In genomic region chr6:160696884-160697283, GRCh38 we compare ENCODE assay signal across 6 cellular contexts. TPM values are rescaled to one million over a fixed set of nuclear protein-coding genes. Genes with fewer than 3 reads are reported as not detected.
"Had no signal": no experiment of that assay in that cellular context is flagged by ENCODE, and none has a peak within 500 bp of the region (broad histone marks: within the 10 kb centered on the region; RNA-seq: fewer than 3 reads in every experiment).

No MANE protein-coding gene starts in this region.

RNA-seq across cellular contexts. Expression of gene PLG, which starts 5.2 kb away (rescaled TPM):
- total RNA-seq: LHCN-M2, PC-3, Peyer's patch, SJSA1 had no signal
- polyA plus RNA-seq: SK-N-SH had no signal

RNA-seq across cellular contexts. Expression of gene LPA, which starts 32.8 kb away (rescaled TPM):
- total RNA-seq: LHCN-M2, PC-3, Right ventricle myocardium superior, SJSA1 had no signal
- polyA plus RNA-seq: SK-N-SH had no signal
